23 cellular contexts compared by ENCODE assay signal in the genomic region with DNA sequence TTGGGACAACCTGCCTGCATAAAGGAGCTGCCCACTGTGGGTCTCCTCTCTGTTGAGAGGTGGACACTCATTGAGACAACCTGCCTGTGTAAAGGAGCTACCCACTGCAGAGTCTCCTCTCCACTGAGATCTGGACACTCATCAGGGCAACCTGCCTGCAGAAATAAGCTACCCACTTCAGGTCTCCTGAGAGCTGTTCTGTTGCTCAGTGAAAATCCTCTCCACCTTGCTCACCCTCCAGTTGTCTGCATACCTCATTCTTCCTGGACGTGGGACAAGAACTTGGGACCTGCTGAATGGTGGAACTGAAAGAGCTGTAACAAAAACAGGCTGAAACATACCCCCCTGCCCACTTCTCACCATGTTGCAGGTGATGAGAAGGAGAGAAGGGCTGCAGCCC.
"Had no signal": no experiment of that assay in that cellular context is flagged by ENCODE, and none has a peak within 500 bp of the region (broad histone marks: within the 10 kb centered on the region; RNA-seq: fewer than 3 reads in every experiment).

No MANE protein-coding gene starts in this region.

- H3K27me3 ChIP-seq: ovary, right atrium auricular region, right lobe of liver, upper lobe of right lung had no signal

- H3K9me3 ChIP-seq: ovary, right lobe of liver, suprapubic skin, thoracic aorta, upper lobe of right lung had no signal

- FAIRE-seq: urothelium cell line had no signal

- H3K4me3 ChIP-seq: left ventricle myocardium inferior, lung, mucosa of descending colon, ovary, right atrium auricular region, right lobe of liver, skin epidermis, suprapubic skin, thoracic aorta, tibial artery, upper lobe of right lung had no signal

- H3K36me3 ChIP-seq: left ventricle myocardium inferior, ovary, right atrium auricular region, right lobe of liver, suprapubic skin, thoracic aorta, tibial artery, upper lobe of right lung had no signal

- H3K27ac ChIP-seq: left ventricle myocardium inferior, ovary, right atrium auricular region, right lobe of liver, skin epidermis, suprapubic skin, thoracic aorta, tibial artery, upper lobe of right lung had no signal

- H3K4me1 ChIP-seq: left ventricle myocardium inferior, right atrium auricular region, right lobe of liver, suprapubic skin, tibial artery, upper lobe of right lung had no signal

- ATAC-seq: mucosa of descending colon; naive thymus-derived CD4-positive, alpha-beta T cell; natural killer cell treated with Interleukin-12 subunit alpha and Interleukin-12 subunit beta and Interleukin-15 and Interleukin-18, amount 100 ng/mL, for 72 hours; upper lobe of right lung had no signal

- DNase-seq: islet precursor cell; left ventricle myocardium inferior; mesendoderm; midbrain; mucosa of descending colon; naive thymus-derived CD4-positive, alpha-beta T cell; ovary; right lobe of liver; stimulated activated CD4-positive, alpha-beta T cell treated with anti-CD3 and anti-CD28 coated beads, Interleukin-12 subunit alpha, Interleukin-12 subunit beta, amount 100 ng/mL, for 4 hours; stimulated activated CD4-positive, alpha-beta T cell treated with anti-CD3 and anti-CD28 coated beads, Interleukin-15, amount 100 ng/mL, for 24 hours; stimulated activated CD4-positive, alpha-beta T cell treated with anti-CD3 and anti-CD28 coated beads, Interleukin-2, amount 100 ng/mL, for 24 hours; stimulated activated CD4-positive, alpha-beta T cell treated with anti-CD3 and anti-CD28 coated beads, Interleukin-4, amount 100 ng/mL, for 1 hour; stimulated activated naive CD4-positive, alpha-beta T cell; trophoblast cell; upper lobe of right lung had no signal
